17 cellular contexts compared by ENCODE assay signal in genomic region chr13:51524846-51525566, GRCh38. TPM values are rescaled to one million over a fixed set of nuclear protein-coding genes. Genes with fewer than 3 reads are reported as not detected.
DNase-seq lines count a peak whose midpoint lies in the region; ATAC-seq and TF ChIP-seq lines count a peak whose summit lies in the region.
"Had no signal": no experiment of that assay in that cellular context is flagged by ENCODE, and none has a peak within 500 bp of the region (broad histone marks: within the 10 kb centered on the region; RNA-seq: fewer than 3 reads in every experiment).

No MANE protein-coding gene starts in this region.

- H2AFZ ChIP-seq in ACC112 (ENCODE audit: low read length, unreplicated experiment) (no peak overlapping the region), GM23338 (peak overlapping the region; percentile 83; the same call in 1 of the 2 replicates)

- H3K36me3 Mint-ChIP-seq in GM23338 (ENCODE audit: low read depth) (no peaks in the 10 kb centered on the region), T-helper 17 cell (ENCODE audit: low read depth) (no peaks in the 10 kb centered on the region)
- H3K36me3 Mint-ChIP-seq: activated CD4-positive, alpha-beta memory T cell treated with anti-CD3 and anti-CD28 coated beads for 36 hours had no signal

- H3K27ac ChIP-seq in ACC112 (ENCODE audit: low read depth, low read length) (0 out of 2 replicates have a peak overlapping the region, but pooled peaks have one; percentile 19), GM23338 (ENCODE audit: low read depth) (no peak overlapping the region), brain microvascular endothelial cell (no peak overlapping the region)
- H3K27ac ChIP-seq: RWPE1 had no signal

- H3K27me3 Mint-ChIP-seq in GM23338 (ENCODE audit: insufficient read depth, low read depth, poor library complexity) (no peaks in the 10 kb centered on the region), T-helper 17 cell (no peaks in the 10 kb centered on the region)
- H3K27me3 Mint-ChIP-seq: B cell had no signal

- H3K36me3 ChIP-seq in ACC112 (ENCODE audit: insufficient read depth, low read length) (no peaks in the 10 kb centered on the region), GM23338 (ENCODE audit: insufficient read depth) (no peaks in the 10 kb centered on the region), brain microvascular endothelial cell (replicated peaks) (no peaks in the 10 kb centered on the region)
- H3K36me3 ChIP-seq: HAP-1 had no signal

- H3K4me1 ChIP-seq in ACC112 (ENCODE audit: control insufficient read depth, insufficient read depth, low read length, unreplicated experiment) (peaks cover 46% of the 10 kb centered on the region), GM23338 (ENCODE audit: insufficient read depth) (peaks cover 29% of the 10 kb centered on the region)

- no peak overlapping the region for H3K4me3 Mint-ChIP-seq in GM23338
- no peak overlapping the region for H3K4me3 Mint-ChIP-seq in T-helper 17 cell
- H3K4me3 Mint-ChIP-seq: activated CD4-positive, alpha-beta memory T cell treated with anti-CD3 and anti-CD28 coated beads for 36 hours; activated naive CD8-positive, alpha-beta T cell treated with anti-CD3 and anti-CD28 coated beads, Interleukin-2, amount 10 ng/mL, durations not matched to agents 7 days and 5 days; B cell had no signal

- no peak overlapping the region for H3K4me2 ChIP-seq in GM23338

- in situ Hi-C loops in brain microvascular endothelial cell (cut with HindIII; ENCODE audit: low pct_ligation_motif_present, low sequenced_read_pairs), result no loop called here

- H3K4me1 Mint-ChIP-seq in GM23338, result no peaks in the 10 kb centered on the region
- H3K4me1 Mint-ChIP-seq in T-helper 17 cell, result peaks cover 18% of the 10 kb centered on the region

- no peak overlapping the region for H3K4me3 ChIP-seq in ACC112 (ENCODE audit: low read depth, low read length)
- no peak overlapping the region for H3K4me3 ChIP-seq in GM23338
- no peak overlapping the region for H3K4me3 ChIP-seq in brain microvascular endothelial cell (ENCODE audit: low read depth, low read length)
- H3K4me3 ChIP-seq: HAP-1 had no signal

- no peak for TF ChIP-seq CTCF in GM23338 (conservative IDR thresholded peaks at IDR 0.05; ENCODE audit: low read depth in 2 of 2)
- no peak for TF ChIP-seq CTCF in brain microvascular endothelial cell (IDR thresholded peaks at IDR 0.05; ENCODE audit: low read depth, low read length, missing control alignments)

- H3K27me3 ChIP-seq in ACC112 (ENCODE audit: insufficient read depth, low read length) (no peaks in the 10 kb centered on the region), GM23338 (ENCODE audit: insufficient read depth) (no peaks in the 10 kb centered on the region), brain microvascular endothelial cell (replicated peaks) (no peaks in the 10 kb centered on the region)

- H3F3A ChIP-seq in GM23338 (replicated peaks; ENCODE audit: low read depth), result no peaks in the 10 kb centered on the region

- DNase-seq in GM23338 (ENCODE audit: low spot score), result no peak
- peak; percentile 48 for DNase-seq in brain microvascular endothelial cell
- peak; percentile 75 for DNase-seq in iris pigment epithelial cell (ENCODE audit: low read depth)
- DNase-seq in HUDEP-2 (lab: John Stamatoyannopoulos, UW; ENCODE audit: unreplicated experiment in 76 of 76), result no peak
- DNase-seq in NCI-H2029 treated with DMSO at 0.1 percent for 48 hours (lab: John Stamatoyannopoulos, UW), result no peak
- no peak for DNase-seq in NCI-H1048 (lab: John Stamatoyannopoulos, UW)
- no peak for DNase-seq in T-helper 17 cell
- DNase-seq: activated CD4-positive, alpha-beta memory T cell treated with anti-CD3 and anti-CD28 coated beads for 36 hours; activated naive CD8-positive, alpha-beta T cell treated with anti-CD3 and anti-CD28 coated beads, Interleukin-2, amount 10 ng/mL, durations not matched to agents 7 days and 5 days; DMS 273 treated with DMSO at 0.1 percent for 48 hours; nucleus accumbens; stimulated activated CD4-positive, alpha-beta T cell treated with anti-CD3 and anti-CD28 coated beads, Interleukin-2, amount 100 ng/mL, for 24 hours had no signal

- no peaks in the 10 kb centered on the region for H4K20me1 ChIP-seq in GM23338 (replicated peaks; ENCODE audit: insufficient read depth)

- H3K27ac Mint-ChIP-seq in GM23338, result no peak overlapping the region
- H3K27ac Mint-ChIP-seq in T-helper 17 cell, result no peak overlapping the region
- H3K27ac Mint-ChIP-seq: activated CD4-positive, alpha-beta memory T cell treated with anti-CD3 and anti-CD28 coated beads for 36 hours; activated naive CD8-positive, alpha-beta T cell treated with anti-CD3 and anti-CD28 coated beads, Interleukin-2, amount 10 ng/mL, durations not matched to agents 7 days and 5 days; B cell had no signal

- ATAC-seq in GM23338, result no peak
- no peak for ATAC-seq in T-helper 17 cell
- ATAC-seq: sciatic nerve had no signal

- peaks cover 4% of the 10 kb centered on the region for H3K9me2 ChIP-seq in GM23338 (ENCODE audit: insufficient read depth)

- no peaks in the 10 kb centered on the region; the same call in 1 of the 3 replicates for H3K9me3 Mint-ChIP-seq in GM23338
- H3K9me3 Mint-ChIP-seq: activated CD4-positive, alpha-beta memory T cell treated with anti-CD3 and anti-CD28 coated beads for 36 hours had no signal

- no peaks in the 10 kb centered on the region for H3K9me3 ChIP-seq in T-helper 17 cell (ENCODE audit: control insufficient read depth, low read length, poor library complexity, severe bottlenecking)
- H3K9me3 ChIP-seq: HAP-1 had no signal

- H3K79me2 ChIP-seq in ACC112 (ENCODE audit: control insufficient read depth, insufficient read depth, low read length, unreplicated experiment) (no peaks in the 10 kb centered on the region), GM23338 (replicated peaks; ENCODE audit: insufficient read depth) (no peaks in the 10 kb centered on the region)

TF ChIP-seq in GM23338, 12 proteins besides CTCF, POLR2A, EP300 and RAD21:
- TF ChIP-seq ZNF331 (CRISPR knock-in tag; IDR thresholded peaks at IDR 0.05; ENCODE audit: low read depth), result no peak
TF ChIP-seq in GM23338: peak in this region for 0.

RNA-seq across cellular contexts. Expression of gene WDFY2, which starts 59.3 kb away (rescaled TPM):
- total RNA-seq in GM23338 (2014; rRNA removed; shearing (Covaris generic)), result 24.0 and 31.3 TPM in 2 replicates
- polyA plus RNA-seq in GM23338 (2016; fragmentation: Nextera tagmentation; extraction: Ambion mirVana), result 11.4 and 12.2 TPM in 2 replicates
- total RNA-seq in T-helper 17 cell, result 10 to 100 TPM; 41.5 to 52.2 TPM

Comparison
In these comparisons a context has a peak if more than half of its experiments do, and no peak if none do; other contexts are left out.
1. DNase-seq: peak in brain microvascular endothelial cell (single experiment) and iris pigment epithelial cell (single experiment); none in GM23338 (single experiment), HUDEP-2 (0 of 76), NCI-H2029 treated with DMSO at 0.1 percent for 48 hours (single experiment), NCI-H1048 (single experiment) and T-helper 17 cell (0 of 3).